26 cellular contexts compared by ENCODE assay signal in the genomic region with DNA sequence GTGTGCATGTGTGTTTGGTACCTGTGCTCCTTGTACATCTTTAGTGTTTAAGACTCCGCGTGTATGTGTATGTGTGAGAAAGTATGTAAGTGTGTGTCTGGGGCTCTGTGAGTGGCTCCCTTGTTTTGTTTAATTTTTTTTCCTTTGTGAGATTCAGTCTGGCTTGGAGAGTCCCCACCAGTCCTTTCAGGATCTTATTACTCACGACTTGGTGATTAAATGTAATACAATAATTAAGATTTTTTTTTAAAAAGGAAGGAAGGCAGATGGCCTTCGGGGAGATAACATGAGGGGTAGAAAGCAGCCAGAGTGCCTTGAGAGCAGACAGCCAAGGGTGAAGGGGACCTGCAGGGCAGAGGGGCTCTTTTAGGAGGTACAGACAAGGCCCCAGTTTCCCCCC. TPM values are rescaled to one million over a fixed set of nuclear protein-coding genes. Genes with fewer than 3 reads are reported as not detected.
"Had no signal": no experiment of that assay in that cellular context is flagged by ENCODE, and none has a peak within 500 bp of the region (broad histone marks: within the 10 kb centered on the region; RNA-seq: fewer than 3 reads in every experiment).

No MANE protein-coding gene starts in this region.

- DNase-seq: activated B cell treated with CpG ODN at 0.5 μM for 24 hours; activated CD4-positive, alpha-beta T cell treated with anti-CD3 and anti-CD28 coated beads for 4 hours; activated CD4-positive, alpha-beta T cell treated with anti-CD3 and anti-CD28 coated beads, Interleukin-2, amount 50 U/mL, for 48 hours; activated effector memory CD4-positive, alpha-beta T cell treated with Interleukin-2 at 50 U/mL for 16 hours; activated naive CD4-positive, alpha-beta T cell treated with anti-CD3 and anti-CD28 coated beads for 36 hours; activated T-cell treated with anti-CD3 and anti-CD28 coated beads, Interleukin-2, amount 50 U/mL, for 72 hours; amygdala; caudate nucleus; dermis blood vessel endothelial cell; effector CD8-positive, alpha-beta T cell; foreskin melanocyte; glutamatergic neuron; immature natural killer cell; kidney glomerular epithelial cell; left lung; natural killer cell; pancreas; psoas muscle; right cardiac atrium; stimulated activated CD4-positive, alpha-beta T cell treated with anti-CD3 and anti-CD28 coated beads, Interleukin-12 subunit alpha, Interleukin-12 subunit beta, amount 100 ng/mL, for 4 hours; stimulated activated CD4-positive, alpha-beta T cell treated with anti-CD3 and anti-CD28 coated beads, Interleukin-4, amount 100 ng/mL, for 4 hours; stimulated activated naive CD8-positive, alpha-beta T cell treated with anti-CD3 and anti-CD28 coated beads, Interleukin-15, Interleukin-2, amounts not matched to agents 100 U/mL and 50 U/mL, for 24 hours; T-helper 1 cell; upper lobe of right lung had no signal

- H3K4me3 ChIP-seq: hepatocyte, left lung, lung, pancreas, psoas muscle, upper lobe of right lung had no signal

RNA-seq across cellular contexts. Expression of gene FZD2, which starts 33.9 kb away (rescaled TPM):
- total RNA-seq: activated naive CD4-positive, alpha-beta T cell treated with anti-CD3 and anti-CD28 coated beads for 36 hours had no signal
